Comparison of ENCODE assay signal across 13 cellular contexts in the genomic region with DNA sequence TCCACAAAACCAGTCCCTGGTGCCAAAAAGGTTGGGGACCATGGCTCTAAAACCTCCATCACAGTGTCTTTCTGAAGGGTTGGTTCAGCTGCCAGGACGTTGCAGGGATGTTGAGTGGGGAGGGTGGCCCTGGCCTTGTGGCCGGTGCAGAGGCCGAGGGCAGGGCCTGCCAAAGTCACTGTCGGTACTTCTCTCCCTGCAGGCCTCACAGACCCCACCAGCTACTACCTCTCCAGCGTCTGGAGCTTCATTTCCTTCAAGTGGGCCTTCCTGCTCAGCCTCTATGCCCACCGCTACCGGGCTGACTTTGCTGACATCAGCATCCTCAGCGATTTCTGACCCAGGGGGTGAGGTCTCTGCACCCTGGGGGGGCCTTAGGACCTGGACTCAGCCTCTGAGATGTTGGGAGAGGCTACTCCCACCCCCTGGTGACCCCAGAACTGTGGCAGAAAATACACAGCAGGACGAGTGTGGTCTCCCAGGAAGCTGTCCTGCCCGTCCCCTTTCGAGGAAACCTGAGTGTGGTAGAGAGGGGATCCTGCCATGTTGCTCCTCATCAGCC. TPM values are rescaled to one million over a fixed set of nuclear protein-coding genes. Genes with fewer than 3 reads are reported as not detected.
DNase-seq lines count a peak whose midpoint lies in the region; ATAC-seq and TF ChIP-seq lines count a peak whose summit lies in the region.
"Had no signal": no experiment of that assay in that cellular context is flagged by ENCODE, and none has a peak within 500 bp of the region (broad histone marks: within the 10 kb centered on the region; RNA-seq: fewer than 3 reads in every experiment).

No MANE protein-coding gene starts in this region.

- DNase-seq in Right ventricle myocardium superior = no peak
- no peak for DNase-seq in cardiac septum (ENCODE audit: low spot score)
- DNase-seq in activated CD8-positive, alpha-beta T cell treated with anti-CD3 and anti-CD28 coated beads, Interleukin-2, amount 10 ng/mL, durations not matched to agents 7 days and 5 days = no peak
- DNase-seq in left ventricle myocardium inferior = no peak
- DNase-seq in naive thymus-derived CD8-positive, alpha-beta T cell = no peak

- no peak for TF ChIP-seq CTCF in left ventricle myocardium inferior (IDR thresholded peaks at IDR 0.05; ENCODE audit: borderline replicate concordance)

- H3K36me3 ChIP-seq in left ventricle myocardium inferior = peaks cover 44% of the 10 kb centered on the region

- CTCF ChIA-PET in activated CD8-positive, alpha-beta T cell treated with anti-CD3 and anti-CD28 coated beads, Interleukin-2, amount 10 ng/mL, durations not matched to agents 7 days and 5 days (lab: Charles Lee) = interaction anchor here (0.9 to 18.4 kb wide), 12 partner anchors 9 to 125 kb away, joined by 3 to 646 read pairs (median 16); partner anchors contain the start of gene VDR

- H3K4me1 ChIP-seq in left ventricle myocardium inferior = peaks cover 67% of the 10 kb centered on the region

- no peak overlapping the region for H3K4me3 Mint-ChIP-seq in activated CD8-positive, alpha-beta T cell treated with anti-CD3 and anti-CD28 coated beads, Interleukin-2, amount 10 ng/mL, durations not matched to agents 7 days and 5 days
- H3K4me3 Mint-ChIP-seq in naive thymus-derived CD8-positive, alpha-beta T cell = no peak overlapping the region
- H3K4me3 Mint-ChIP-seq: activated T-cell treated with anti-CD3 and anti-CD28 coated beads, Interleukin-2, amount 50 U/mL, for 72 hours had no signal

- POLR2A ChIA-PET in activated CD8-positive, alpha-beta T cell treated with anti-CD3 and anti-CD28 coated beads, Interleukin-2, amount 10 ng/mL, durations not matched to agents 7 days and 5 days (lab: Charles Lee) = interaction anchor here (0.6 to 1.2 kb wide), 2 partner anchors 25 to 30 kb away, joined by 3 to 5 read pairs; no protein-coding TSS in a partner anchor
- POLR2A ChIA-PET in naive thymus-derived CD8-positive, alpha-beta T cell (lab: Charles Lee) = interaction anchor here (0.6 to 2.5 kb wide), 9 partner anchors 11 to 58 kb away, joined by 3 to 10 read pairs (median 4); partner anchors contain the start of gene HDAC7

- no peaks in the 10 kb centered on the region for H3K27me3 ChIP-seq in left ventricle myocardium inferior (ENCODE audit: low read depth)

- H3K27ac Mint-ChIP-seq in activated CD8-positive, alpha-beta T cell treated with anti-CD3 and anti-CD28 coated beads, Interleukin-2, amount 10 ng/mL, durations not matched to agents 7 days and 5 days = peak overlapping the region; percentile 30
- H3K27ac Mint-ChIP-seq in naive thymus-derived CD8-positive, alpha-beta T cell = peak overlapping the region in 3 of 10 donors; percentile 43 to 95 (median 66)

- peak; percentile 6 for ATAC-seq in Right ventricle myocardium superior (ENCODE audit: poor library complexity)
- no peak for ATAC-seq in activated CD8-positive, alpha-beta T cell treated with anti-CD3 and anti-CD28 coated beads, Interleukin-2, amount 10 ng/mL, durations not matched to agents 7 days and 5 days
- ATAC-seq in HG02610 (IDR thresholded peaks at IDR 0.05; ENCODE audit: unreplicated experiment) = no peak
- ATAC-seq in naive thymus-derived CD8-positive, alpha-beta T cell = no peak
- no peak for ATAC-seq in GM18519 (IDR thresholded peaks at IDR 0.05; ENCODE audit: low FRiP score, unreplicated experiment)

- no peaks in the 10 kb centered on the region for H3K27me3 Mint-ChIP-seq in activated CD8-positive, alpha-beta T cell treated with anti-CD3 and anti-CD28 coated beads, Interleukin-2, amount 10 ng/mL, durations not matched to agents 7 days and 5 days (ENCODE audit: low read depth)
- no peaks in the 10 kb centered on the region for H3K27me3 Mint-ChIP-seq in naive thymus-derived CD8-positive, alpha-beta T cell

- no peak overlapping the region for H3K4me3 ChIP-seq in left ventricle myocardium inferior
- H3K4me3 ChIP-seq: coronary artery, skin epidermis had no signal

- H3K36me3 Mint-ChIP-seq in activated CD8-positive, alpha-beta T cell treated with anti-CD3 and anti-CD28 coated beads, Interleukin-2, amount 10 ng/mL, durations not matched to agents 7 days and 5 days (ENCODE audit: low read depth) = peaks cover 21% of the 10 kb centered on the region
- H3K36me3 Mint-ChIP-seq in naive thymus-derived CD8-positive, alpha-beta T cell = peaks cover 0 to 15% (median 5%) of the 10 kb centered on the region in 3 donors

- no peaks in the 10 kb centered on the region for H3K9me3 Mint-ChIP-seq in activated CD8-positive, alpha-beta T cell treated with anti-CD3 and anti-CD28 coated beads, Interleukin-2, amount 10 ng/mL, durations not matched to agents 7 days and 5 days (ENCODE audit: insufficient read depth)
- no peaks in the 10 kb centered on the region for H3K9me3 Mint-ChIP-seq in naive thymus-derived CD8-positive, alpha-beta T cell
- H3K9me3 Mint-ChIP-seq: activated T-cell treated with anti-CD3 and anti-CD28 coated beads, Interleukin-2, amount 50 U/mL, for 72 hours had no signal

- intact Hi-C loops in Right ventricle myocardium superior (cut with DNase I) (loop anchor here (5.0 kb wide), 1 partner anchor 57 kb away; no protein-coding TSS in a partner anchor), cardiac septum (cut with DNase I) (loop anchor here (2.0 to 10.0 kb wide), 3 partner anchors 59 to 155 kb away; no protein-coding TSS in a partner anchor), left ventricle myocardium inferior (cut with micrococcal nuclease) (loop anchor here (10.0 kb wide), 1 partner anchor 55 kb away; no protein-coding TSS in a partner anchor)

- H3K27ac ChIP-seq in left ventricle myocardium inferior (replicated peaks) = peak overlapping the region; percentile 41
- peak overlapping the region; percentile 99 for H3K27ac ChIP-seq in temporal lobe (ENCODE audit: low read depth, low read length)

- no peaks in the 10 kb centered on the region for H3K9me3 ChIP-seq in left ventricle myocardium inferior (replicated peaks)

- H3K4me1 Mint-ChIP-seq in activated CD8-positive, alpha-beta T cell treated with anti-CD3 and anti-CD28 coated beads, Interleukin-2, amount 10 ng/mL, durations not matched to agents 7 days and 5 days (ENCODE audit: low read depth) = peaks cover 39% of the 10 kb centered on the region
- peaks cover 14 to 22% (median 21%) of the 10 kb centered on the region in 4 donors for H3K4me1 Mint-ChIP-seq in naive thymus-derived CD8-positive, alpha-beta T cell

RNA-seq across cellular contexts. Expression of gene SLC48A1, which starts 7.0 kb away (rescaled TPM):
- 26.8 TPM for total RNA-seq in Right ventricle myocardium superior
- 20.7 TPM for total RNA-seq in cardiac septum
- 1 to 10 TPM; 7.0 to 8.1 TPM for total RNA-seq in activated CD8-positive, alpha-beta T cell treated with anti-CD3 and anti-CD28 coated beads, Interleukin-2, amount 10 ng/mL, durations not matched to agents 7 days and 5 days
- 25.3 TPM for total RNA-seq in left ventricle myocardium inferior
- 7.4 TPM for total RNA-seq in temporal lobe
- 10 to 100 TPM; 11.5 to 12.8 TPM for total RNA-seq in naive thymus-derived CD8-positive, alpha-beta T cell
- polyA plus RNA-seq in naive thymus-derived CD8-positive, alpha-beta T cell = 10 to 100 TPM in 1 of 3 donors, 1 to 10 TPM in 2; 9.4 to 11.6 (median 9.7) TPM

RNA-seq across cellular contexts. Expression of gene RAPGEF3, which starts 21.3 kb away (rescaled TPM):
- total RNA-seq in Right ventricle myocardium superior (30.6 TPM), cardiac septum (26.3 TPM), left ventricle myocardium inferior (34.8 TPM), temporal lobe (6.9 TPM)
- under 1 TPM in 1 of 2 experiments, not detected in 1; 0.24 TPM for total RNA-seq in activated CD8-positive, alpha-beta T cell treated with anti-CD3 and anti-CD28 coated beads, Interleukin-2, amount 10 ng/mL, durations not matched to agents 7 days and 5 days
- total RNA-seq in naive thymus-derived CD8-positive, alpha-beta T cell = under 1 TPM; 0.63 to 0.65 TPM
- polyA plus RNA-seq in naive thymus-derived CD8-positive, alpha-beta T cell = under 1 TPM; 0.08 to 0.27 (median 0.12) TPM

RNA-seq across cellular contexts. Expression of gene HDAC7, which starts 39.7 kb away (rescaled TPM):
- total RNA-seq in Right ventricle myocardium superior (35.9 TPM), cardiac septum (62.7 TPM), left ventricle myocardium inferior (47.1 TPM), temporal lobe (10.8 TPM)
- 100 to 1,000 TPM; 180 to 207 TPM for total RNA-seq in activated CD8-positive, alpha-beta T cell treated with anti-CD3 and anti-CD28 coated beads, Interleukin-2, amount 10 ng/mL, durations not matched to agents 7 days and 5 days
- 100 to 1,000 TPM; 160 to 165 TPM for total RNA-seq in naive thymus-derived CD8-positive, alpha-beta T cell
- 10 to 100 TPM; 10.2 to 30.5 (median 14.3) TPM for polyA plus RNA-seq in naive thymus-derived CD8-positive, alpha-beta T cell

RNA-seq across cellular contexts. Expression of gene ENDOU, which starts 54.7 kb away (rescaled TPM):
- total RNA-seq in Right ventricle myocardium superior (0.11 TPM), cardiac septum (0.24 TPM), left ventricle myocardium inferior (0.49 TPM), temporal lobe (not detected)
- not detected for total RNA-seq in activated CD8-positive, alpha-beta T cell treated with anti-CD3 and anti-CD28 coated beads, Interleukin-2, amount 10 ng/mL, durations not matched to agents 7 days and 5 days
- total RNA-seq in naive thymus-derived CD8-positive, alpha-beta T cell = not detected
- polyA plus RNA-seq in naive thymus-derived CD8-positive, alpha-beta T cell = not detected
- total RNA-seq: mucosa of gallbladder, osteocyte had no signal
